In genomic region chr5:72237415-72237814, GRCh38 we compare ENCODE assay signal across 1 cellular context.
TF ChIP-seq lines count a peak whose summit lies in the region.

No MANE protein-coding gene starts in this region.

TF ChIP-seq in GM23338, 12 proteins besides CTCF, POLR2A, EP300 and RAD21 (continued from another document):
- TF ChIP-seq ZNF114 (CRISPR knock-in tag; IDR thresholded peaks at IDR 0.05): no peak
- no peak for TF ChIP-seq EZH2 (IDR thresholded peaks at IDR 0.05; ENCODE audit: low read depth, unreplicated experiment)
- TF ChIP-seq EZH2phosphoT487 (IDR thresholded peaks at IDR 0.05; ENCODE audit: unreplicated experiment): no peak
- no peak for TF ChIP-seq JUNB (IDR thresholded peaks at IDR 0.05; ENCODE audit: unreplicated experiment)
- no peak for TF ChIP-seq ZNF331 (CRISPR knock-in tag; IDR thresholded peaks at IDR 0.05; ENCODE audit: low read depth)
- TF ChIP-seq ZNF462 (CRISPR knock-in tag; IDR thresholded peaks at IDR 0.05): no peak
